ENCODE assay signal across 1 cellular context in the genomic region with DNA sequence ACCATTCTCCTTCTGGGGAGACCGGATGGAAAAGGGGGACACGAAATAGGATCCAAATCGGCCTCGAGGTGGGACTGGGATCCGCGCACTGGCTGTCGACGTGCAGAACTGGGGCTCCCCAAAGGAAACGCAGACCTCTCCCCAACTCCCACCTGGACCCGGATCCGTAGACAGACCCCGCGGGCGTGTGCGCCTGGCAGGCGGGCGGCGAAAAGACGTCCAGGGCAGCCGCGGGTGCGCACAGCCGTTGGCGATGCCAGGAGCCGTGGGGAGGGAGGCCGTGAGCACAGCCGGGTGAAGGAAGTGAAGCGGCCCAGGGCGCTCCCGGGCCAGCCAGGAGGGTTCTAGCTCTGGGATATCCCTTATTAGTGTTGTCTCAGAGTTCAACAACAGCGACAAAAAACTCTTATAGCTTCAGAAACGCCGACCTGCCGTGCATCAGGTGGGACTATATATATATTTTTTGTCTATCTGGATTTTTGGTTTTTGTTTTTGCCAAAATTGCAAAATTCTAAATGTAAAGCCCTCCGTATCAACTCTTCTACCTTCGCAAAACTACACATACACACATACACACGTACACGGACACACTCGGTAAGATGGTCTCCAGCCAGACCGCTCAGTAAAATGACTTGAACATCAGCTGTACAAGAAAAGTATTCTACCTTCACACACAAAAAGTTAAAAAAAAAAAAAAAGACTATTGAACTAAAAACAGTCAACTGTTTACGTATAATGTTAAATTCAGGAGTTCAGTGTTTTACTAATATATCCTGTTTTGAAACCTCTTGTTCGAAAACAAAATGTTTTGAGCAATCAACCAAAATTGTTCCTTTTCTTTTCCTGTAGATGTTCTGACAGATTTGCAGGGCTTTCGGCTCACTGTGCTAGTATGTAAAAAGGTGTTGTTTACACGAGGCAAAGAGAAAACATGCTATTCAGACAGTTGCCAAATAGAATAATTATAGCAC.
TF ChIP-seq lines count a peak whose summit lies in the region.

No MANE protein-coding gene starts in this region.

TF ChIP-seq in A549, 52 proteins besides CTCF, POLR2A, EP300 and RAD21:
- TF ChIP-seq FOXS1 (CRISPR knock-in tag; IDR thresholded peaks at IDR 0.05) (no peak), MAZ (IDR thresholded peaks at IDR 0.05; ENCODE audit: borderline replicate concordance, low read depth, low read length) (no peak), PHF8 (IDR thresholded peaks at IDR 0.05; ENCODE audit: borderline replicate concordance, low read depth) (no peak), RNF2 (IDR thresholded peaks at IDR 0.05; ENCODE audit: borderline replicate concordance, low read depth) (0 out of 2 replicates have a peak, but pooled peaks have one; percentile 28), MAFK (IDR thresholded peaks at IDR 0.05; ENCODE audit: partially characterized antibody) (no peak), NPAS2 (CRISPR knock-in tag; IDR thresholded peaks at IDR 0.05; ENCODE audit: borderline replicate concordance) (no peak)
- TF ChIP-seq, protein P1, sequence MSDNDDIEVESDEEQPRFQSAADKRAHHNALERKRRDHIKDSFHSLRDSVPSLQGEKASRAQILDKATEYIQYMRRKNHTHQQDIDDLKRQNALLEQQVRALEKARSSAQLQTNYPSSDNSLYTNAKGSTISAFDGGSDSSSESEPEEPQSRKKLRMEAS (IDR thresholded peaks at IDR 0.05): no peak
- TF ChIP-seq, protein P2, sequence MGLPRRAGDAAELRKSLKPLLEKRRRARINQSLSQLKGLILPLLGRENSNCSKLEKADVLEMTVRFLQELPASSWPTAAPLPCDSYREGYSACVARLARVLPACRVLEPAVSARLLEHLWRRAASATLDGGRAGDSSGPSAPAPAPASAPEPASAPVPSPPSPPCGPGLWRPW (IDR thresholded peaks at IDR 0.05): no peak
